In the genomic region with DNA sequence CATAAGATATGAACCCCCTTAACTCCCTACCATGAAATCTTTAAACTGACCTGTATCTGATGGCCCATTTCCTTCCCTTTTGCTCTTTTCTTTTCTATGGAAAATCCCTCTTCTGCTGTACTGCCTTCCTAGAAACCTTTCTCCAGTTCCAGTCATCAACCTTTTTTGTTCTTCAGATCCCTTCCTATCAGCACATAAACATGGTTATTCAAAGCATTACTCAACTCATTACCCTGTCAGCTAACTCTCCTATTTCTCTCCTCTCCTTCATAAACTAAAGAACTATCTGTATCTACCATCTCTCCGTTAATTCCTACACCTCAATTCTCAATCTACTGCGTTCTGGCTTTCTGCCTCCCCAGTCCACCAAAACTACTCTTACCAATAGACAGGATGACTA, we compare ENCODE assay signal across 33 cellular contexts. TPM values are rescaled to one million over a fixed set of nuclear protein-coding genes. Genes with fewer than 3 reads are reported as not detected.
"Had no signal": no experiment of that assay in that cellular context is flagged by ENCODE, and none has a peak within 500 bp of the region (broad histone marks: within the 10 kb centered on the region; RNA-seq: fewer than 3 reads in every experiment).

No MANE protein-coding gene starts in this region.

- DNase-seq: activated B cell treated with CpG ODN at 0.5 μM for 24 hours; activated CD4-positive, alpha-beta memory T cell treated with anti-CD3 and anti-CD28 coated beads, Interleukin-2, amount 10 ng/mL, durations not matched to agents 7 days and 5 days; activated CD4-positive, alpha-beta T cell treated with anti-CD3 and anti-CD28 coated beads for 48 hours; activated CD8-positive, alpha-beta memory T cell treated with anti-CD3 and anti-CD28 coated beads for 24 hours; activated effector memory CD4-positive, alpha-beta T cell treated with Interleukin-2 at 50 U/mL for 16 hours; activated gamma-delta T cell treated with Interleukin-2 at 50 U/mL for 16 hours; activated naive CD4-positive, alpha-beta T cell treated with anti-CD3 and anti-CD28 coated beads, Interleukin-2, amount 50 U/mL, for 16 hours; activated naive CD4-positive, alpha-beta T cell treated with Interleukin-2 at 50 U/mL for 16 hours; activated naive CD8-positive, alpha-beta T cell treated with anti-CD3 and anti-CD28 coated beads, Interleukin-2, amount 50 U/mL, for 24 hours; activated T-cell treated with anti-CD3 and anti-CD28 coated beads, Interleukin-2, amount 50 U/mL, for 4 hours; adrenal gland; amygdala; central memory CD4-positive, alpha-beta T cell; cerebellar nuclear complex; colonic mucosa; effector CD8-positive, alpha-beta T cell; esophagus squamous epithelium; foreskin melanocyte; heart right ventricle; T-helper 1 cell; T-helper 17 cell; T1000; WERI-Rb-1 had no signal

- H3K27ac Mint-ChIP-seq: activated B cell treated with CpG ODN at 0.5 μM for 24 hours; activated CD4-positive, alpha-beta memory T cell treated with anti-CD3 and anti-CD28 coated beads, Interleukin-2, amount 10 ng/mL, durations not matched to agents 7 days and 5 days; activated naive CD8-positive, alpha-beta T cell; activated naive CD8-positive, alpha-beta T cell treated with anti-CD3 and anti-CD28 coated beads, Interleukin-2, amount 50 U/mL, for 24 hours; activated T-helper 17 cell treated with anti-CD3 and anti-CD28 coated beads, Interleukin-2, amount 50 U/mL, for 72 hours; brain; T-helper 17 cell; T-helper 2 cell treated with Interferon-gamma antibody and Interleukin-4, amounts not matched to agents 5 μg/mL and 100 μg/mL, for 36 hours had no signal

- H3K9me3 ChIP-seq: adrenal gland, ascending aorta, breast epithelium, colonic mucosa, esophagus squamous epithelium, gastroesophageal sphincter, heart right ventricle had no signal

- H3K4me1 Mint-ChIP-seq: brain, T-helper 17 cell had no signal

- H3K4me1 ChIP-seq: adrenal gland, ascending aorta, breast epithelium, colonic mucosa, gastroesophageal sphincter, heart right ventricle had no signal

- H3K36me3 ChIP-seq: adrenal gland, ascending aorta, breast epithelium, cardiac muscle cell, colonic mucosa, esophagus squamous epithelium, gastroesophageal sphincter, heart right ventricle, WERI-Rb-1 had no signal

- H3K36me3 Mint-ChIP-seq: activated naive CD8-positive, alpha-beta T cell; brain had no signal

- H3K4me3 Mint-ChIP-seq: activated B cell treated with CpG ODN at 0.5 μM for 24 hours; activated CD4-positive, alpha-beta memory T cell treated with anti-CD3 and anti-CD28 coated beads, Interleukin-2, amount 10 ng/mL, durations not matched to agents 7 days and 5 days; activated naive CD8-positive, alpha-beta T cell; activated naive CD8-positive, alpha-beta T cell treated with anti-CD3 and anti-CD28 coated beads, Interleukin-2, amount 50 U/mL, for 24 hours; activated T-cell treated with anti-CD3 and anti-CD28 coated beads, Interleukin-2, amount 50 U/mL, for 4 hours; activated T-helper 17 cell treated with anti-CD3 and anti-CD28 coated beads, Interleukin-2, amount 50 U/mL, for 72 hours; brain; T-helper 17 cell; T-helper 2 cell treated with Interferon-gamma antibody and Interleukin-4, amounts not matched to agents 5 μg/mL and 100 μg/mL, for 36 hours had no signal

- H3K9me3 Mint-ChIP-seq: activated B cell treated with CpG ODN at 0.5 μM for 24 hours; activated CD4-positive, alpha-beta memory T cell treated with anti-CD3 and anti-CD28 coated beads, Interleukin-2, amount 10 ng/mL, durations not matched to agents 7 days and 5 days; activated T-cell treated with anti-CD3 and anti-CD28 coated beads, Interleukin-2, amount 50 U/mL, for 4 hours; activated T-helper 17 cell treated with anti-CD3 and anti-CD28 coated beads, Interleukin-2, amount 50 U/mL, for 72 hours; brain; T-helper 2 cell treated with Interferon-gamma antibody and Interleukin-4, amounts not matched to agents 5 μg/mL and 100 μg/mL, for 36 hours had no signal

- H3K27ac ChIP-seq: adrenal gland, ascending aorta, breast epithelium, cardiac muscle cell, colonic mucosa, epithelial cell of prostate, esophagus squamous epithelium, gastroesophageal sphincter, heart right ventricle, WERI-Rb-1 had no signal

- H3K27me3 ChIP-seq: adrenal gland, ascending aorta, colonic mucosa, gastroesophageal sphincter had no signal

- ATAC-seq: activated CD4-positive, CD25-positive, alpha-beta regulatory T cell treated with anti-CD3 and anti-CD28 coated beads, Interleukin-2, amount 50 U/mL, for 24 hours; activated naive CD8-positive, alpha-beta T cell treated with anti-CD3 and anti-CD28 coated beads, Interleukin-2, amount 50 U/mL, for 24 hours; activated T-cell treated with anti-CD3 and anti-CD28 coated beads, Interleukin-2, amount 50 U/mL, for 4 hours; activated T-helper 17 cell treated with anti-CD3 and anti-CD28 coated beads, Interleukin-2, amount 50 U/mL, for 72 hours; gastroesophageal sphincter; heart right ventricle; T-helper 17 cell had no signal

- H3K4me3 ChIP-seq: adrenal gland, ascending aorta, breast epithelium, cardiac muscle cell, colonic mucosa, esophagus squamous epithelium, gastroesophageal sphincter, heart right ventricle had no signal

RNA-seq across cellular contexts. Expression of a gene that starts 13.0 kb away (rescaled TPM):
- polyA plus RNA-seq: adrenal gland, cardiac muscle cell had no signal

RNA-seq across cellular contexts. Expression of a gene that starts 17.5 kb away (rescaled TPM):
- total RNA-seq: T-helper 17 cell had no signal
